1 cellular context compared by ENCODE assay signal in the genomic region with DNA sequence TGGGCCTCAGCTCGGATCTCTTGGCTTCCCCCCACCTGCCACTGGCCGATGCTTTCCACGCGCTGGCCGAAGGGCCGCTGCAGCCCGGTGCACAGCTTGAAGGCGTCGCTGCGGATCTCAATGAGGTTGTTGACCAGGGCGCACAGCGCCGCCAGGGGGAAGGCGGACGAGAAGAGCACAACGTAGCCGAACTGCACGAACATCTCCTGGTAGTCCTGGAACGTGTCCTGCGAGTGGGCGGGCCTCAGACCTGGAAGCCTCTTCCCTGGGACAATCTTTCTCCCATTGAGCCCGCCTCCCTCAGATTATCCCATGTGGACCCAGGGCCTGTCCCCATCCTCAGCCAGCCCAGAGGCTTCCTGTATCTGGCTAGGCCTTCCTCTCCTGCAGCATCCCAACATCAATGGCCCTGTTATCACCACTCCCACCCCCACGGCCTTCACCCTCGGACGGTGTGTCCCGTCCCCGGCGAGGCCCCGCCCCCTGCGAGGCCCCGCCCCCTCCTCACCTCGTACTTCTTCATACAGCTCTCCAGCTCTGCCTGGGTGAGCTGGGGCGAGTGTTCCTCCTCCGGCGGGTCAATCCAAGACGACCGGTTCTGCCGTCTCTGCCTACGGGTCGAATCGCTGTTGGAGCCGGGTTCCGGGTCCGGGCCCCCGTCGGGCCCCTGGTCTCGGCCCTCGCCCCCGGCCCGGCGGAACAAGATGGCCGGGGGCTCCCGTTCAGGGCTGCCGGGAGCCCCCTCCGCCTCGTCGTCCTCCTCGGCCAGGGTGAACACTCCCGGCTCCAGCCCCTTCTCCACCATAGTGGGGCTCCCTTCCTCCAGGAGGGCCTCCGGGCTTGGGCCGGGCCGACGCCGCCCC.
TF ChIP-seq lines count a peak whose summit lies in the region.

No MANE protein-coding gene starts in this region.

TF ChIP-seq in K562, 482 proteins besides CTCF, POLR2A, EP300 and RAD21:
- TF ChIP-seq ZFX (CRISPR knock-in tag; IDR thresholded peaks at IDR 0.05): peak; percentile 20
- TF ChIP-seq ETS2 (tag; IDR thresholded peaks at IDR 0.05; ENCODE audit: borderline replicate concordance, poor library complexity, severe bottlenecking): no peak
- TF ChIP-seq KDM5B (IDR thresholded peaks at IDR 0.05; ENCODE audit: insufficient replicate concordance, low read depth, low read length): no peak
- TF ChIP-seq FOXP1 (CRISPR knock-in tag; IDR thresholded peaks at IDR 0.05): 0 out of 2 replicates have a peak, but pooled peaks have one; percentile 25
- TF ChIP-seq TGIF2 (CRISPR knock-in tag; IDR thresholded peaks at IDR 0.05): no peak
- peak; percentile 72 for TF ChIP-seq POLR2G (IDR thresholded peaks at IDR 0.05; ENCODE audit: low read depth, low read length)
- peak; percentile 54; the same call in 1 of the 2 replicates for TF ChIP-seq MAX (CRISPR knock-in tag; IDR thresholded peaks at IDR 0.05)
- TF ChIP-seq SP1 (CRISPR knock-in tag; IDR thresholded peaks at IDR 0.05): peak; percentile 56; the same call in 1 of the 2 replicates
- peak in 1 of 2 experiments; percentile 34; a peak in 1 of 4 replicates for TF ChIP-seq FOXA3 (CRISPR knock-in tag; conservative IDR thresholded peaks at IDR 0.05 in 1 of 2, IDR thresholded peaks at IDR 0.05 in 1 of 2)
- no peak for TF ChIP-seq CBFA2T3 (IDR thresholded peaks at IDR 0.05)
- TF ChIP-seq, protein P1, sequence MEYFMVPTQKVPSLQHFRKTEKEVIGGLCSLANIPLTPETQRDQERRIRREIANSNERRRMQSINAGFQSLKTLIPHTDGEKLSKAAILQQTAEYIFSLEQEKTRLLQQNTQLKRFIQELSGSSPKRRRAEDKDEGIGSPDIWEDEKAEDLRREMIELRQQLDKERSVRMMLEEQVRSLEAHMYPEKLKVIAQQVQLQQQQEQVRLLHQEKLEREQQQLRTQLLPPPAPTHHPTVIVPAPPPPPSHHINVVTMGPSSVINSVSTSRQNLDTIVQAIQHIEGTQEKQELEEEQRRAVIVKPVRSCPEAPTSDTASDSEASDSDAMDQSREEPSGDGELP (CRISPR knock-in tag; IDR thresholded peaks at IDR 0.05; ENCODE audit: borderline replicate concordance): peak; percentile 10; the same call in 1 of the 2 replicates
- TF ChIP-seq PHF8 (IDR thresholded peaks at IDR 0.05; ENCODE audit: borderline replicate concordance, low read length): peak; percentile 33; the same call in 1 of the 2 replicates
- TF ChIP-seq EGR1 (conservative IDR thresholded peaks at IDR 0.05): peak; percentile 37; the same call in 1 of the 2 replicates
- TF ChIP-seq MAZ (CRISPR knock-in tag; conservative IDR thresholded peaks at IDR 0.05 in 1 of 2, IDR thresholded peaks at IDR 0.05 in 1 of 2): 0 out of 4 replicates have a peak, but pooled peaks of 1 of the 2 experiments have one; percentile 11
- TF ChIP-seq CBX1 (IDR thresholded peaks at IDR 0.05; ENCODE audit: low read depth): no peak
- TF ChIP-seq CTBP1 (IDR thresholded peaks at IDR 0.05; ENCODE audit: borderline replicate concordance): peak; percentile 76
- TF ChIP-seq RBFOX2 (IDR thresholded peaks at IDR 0.05; ENCODE audit: low read depth, low read length): peak; percentile 47; the same call in 1 of the 2 replicates
- TF ChIP-seq, protein P2, sequence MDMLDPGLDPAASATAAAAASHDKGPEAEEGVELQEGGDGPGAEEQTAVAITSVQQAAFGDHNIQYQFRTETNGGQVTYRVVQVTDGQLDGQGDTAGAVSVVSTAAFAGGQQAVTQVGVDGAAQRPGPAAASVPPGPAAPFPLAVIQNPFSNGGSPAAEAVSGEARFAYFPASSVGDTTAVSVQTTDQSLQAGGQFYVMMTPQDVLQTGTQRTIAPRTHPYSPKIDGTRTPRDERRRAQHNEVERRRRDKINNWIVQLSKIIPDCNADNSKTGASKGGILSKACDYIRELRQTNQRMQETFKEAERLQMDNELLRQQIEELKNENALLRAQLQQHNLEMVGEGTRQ (CRISPR knock-in tag; IDR thresholded peaks at IDR 0.05): no peak
- no peak for TF ChIP-seq ZSCAN32 (CRISPR knock-in tag; IDR thresholded peaks at IDR 0.05)
- TF ChIP-seq ZKSCAN8 (CRISPR knock-in tag; IDR thresholded peaks at IDR 0.05): no peak
- peak; percentile 91 for TF ChIP-seq ZFP36 (IDR thresholded peaks at IDR 0.05; ENCODE audit: low read depth, low read length, partially characterized antibody)
- TF ChIP-seq RCOR1 (IDR thresholded peaks at IDR 0.05; ENCODE audit: borderline replicate concordance in 1 of 2, low read depth in 2 of 2, low read length in 2 of 2): peak in 1 of 2 experiments; percentile 35; a peak in 1 of 4 replicates
- TF ChIP-seq ZBTB34 (CRISPR knock-in tag; IDR thresholded peaks at IDR 0.05): no peak
- TF ChIP-seq EHMT2 (IDR thresholded peaks at IDR 0.05): no peak
- no peak for TF ChIP-seq LEF1 (IDR thresholded peaks at IDR 0.05)
- TF ChIP-seq HDAC1 (IDR thresholded peaks at IDR 0.05): no peak
- TF ChIP-seq MYBL2 (IDR thresholded peaks at IDR 0.05; ENCODE audit: low read depth): no peak
- no peak for TF ChIP-seq MYBL2 (CRISPR knock-in tag; IDR thresholded peaks at IDR 0.05; ENCODE audit: borderline replicate concordance)
- no peak for TF ChIP-seq SMAD4 (CRISPR knock-in tag; conservative IDR thresholded peaks at IDR 0.05)
- no peak for TF ChIP-seq GABPA (tag; conservative IDR thresholded peaks at IDR 0.05; ENCODE audit: low read depth)
- TF ChIP-seq ZBTB33 (CRISPR knock-in tag; IDR thresholded peaks at IDR 0.05): peak; percentile 89
- peak; percentile 40; the same call in 1 of the 2 replicates for TF ChIP-seq ZBTB7A (IDR thresholded peaks at IDR 0.05; ENCODE audit: borderline replicate concordance, control insufficient read depth, low read depth, low read length)
- TF ChIP-seq, protein P3, sequence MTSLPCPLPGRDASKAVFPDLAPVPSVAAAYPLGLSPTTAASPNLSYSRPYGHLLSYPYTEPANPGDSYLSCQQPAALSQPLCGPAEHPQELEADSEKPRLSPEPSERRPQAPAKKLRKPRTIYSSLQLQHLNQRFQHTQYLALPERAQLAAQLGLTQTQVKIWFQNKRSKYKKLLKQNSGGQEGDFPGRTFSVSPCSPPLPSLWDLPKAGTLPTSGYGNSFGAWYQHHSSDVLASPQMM (CRISPR knock-in tag; IDR thresholded peaks at IDR 0.05): no peak
- TF ChIP-seq CEBPB (tag; IDR thresholded peaks at IDR 0.05): no peak
- TF ChIP-seq PML (IDR thresholded peaks at IDR 0.05; ENCODE audit: low read length): no peak
- TF ChIP-seq TAF1 (IDR thresholded peaks at IDR 0.05; ENCODE audit: control insufficient read depth, extremely low read depth, insufficient read depth, low read length, severe bottlenecking): peak; percentile 32
- no peak for TF ChIP-seq BACH1 (tag; IDR thresholded peaks at IDR 0.05)
- no peak for TF ChIP-seq MTA3 (IDR thresholded peaks at IDR 0.05; ENCODE audit: borderline replicate concordance)
- TF ChIP-seq, protein P4, sequence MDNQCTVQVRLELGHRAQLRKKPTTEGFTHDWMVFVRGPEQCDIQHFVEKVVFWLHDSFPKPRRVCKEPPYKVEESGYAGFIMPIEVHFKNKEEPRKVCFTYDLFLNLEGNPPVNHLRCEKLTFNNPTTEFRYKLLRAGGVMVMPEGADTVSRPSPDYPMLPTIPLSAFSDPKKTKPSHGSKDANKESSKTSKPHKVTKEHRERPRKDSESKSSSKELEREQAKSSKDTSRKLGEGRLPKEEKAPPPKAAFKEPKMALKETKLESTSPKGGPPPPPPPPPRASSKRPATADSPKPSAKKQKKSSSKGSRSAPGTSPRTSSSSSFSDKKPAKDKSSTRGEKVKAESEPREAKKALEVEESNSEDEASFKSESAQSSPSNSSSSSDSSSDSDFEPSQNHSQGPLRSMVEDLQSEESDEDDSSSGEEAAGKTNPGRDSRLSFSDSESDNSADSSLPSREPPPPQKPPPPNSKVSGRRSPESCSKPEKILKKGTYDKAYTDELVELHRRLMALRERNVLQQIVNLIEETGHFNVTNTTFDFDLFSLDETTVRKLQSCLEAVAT (IDR thresholded peaks at IDR 0.05): peak in 1 of 2 experiments; percentile 68; a peak in 1 of 4 replicates
- TF ChIP-seq YY1 (IDR thresholded peaks at IDR 0.05; ENCODE audit: borderline replicate concordance in 1 of 3, control insufficient read depth in 1 of 3, extremely low read depth in 1 of 3, insufficient read depth in 3 of 3, insufficient read length in 1 of 3, insufficient replicate concordance in 2 of 3, low read depth in 1 of 3, low read length in 2 of 3): peak in 2 of 3 experiments; percentile 35 to 40
- TF ChIP-seq AFF1 (IDR thresholded peaks at IDR 0.05; ENCODE audit: low read depth in 1 of 2, partially characterized antibody in 2 of 2): no peak
- TF ChIP-seq ZNF175 (CRISPR knock-in tag; IDR thresholded peaks at IDR 0.05; ENCODE audit: low read depth): no peak
